Comparison of ENCODE assay signal across 18 cellular contexts in the genomic region with DNA sequence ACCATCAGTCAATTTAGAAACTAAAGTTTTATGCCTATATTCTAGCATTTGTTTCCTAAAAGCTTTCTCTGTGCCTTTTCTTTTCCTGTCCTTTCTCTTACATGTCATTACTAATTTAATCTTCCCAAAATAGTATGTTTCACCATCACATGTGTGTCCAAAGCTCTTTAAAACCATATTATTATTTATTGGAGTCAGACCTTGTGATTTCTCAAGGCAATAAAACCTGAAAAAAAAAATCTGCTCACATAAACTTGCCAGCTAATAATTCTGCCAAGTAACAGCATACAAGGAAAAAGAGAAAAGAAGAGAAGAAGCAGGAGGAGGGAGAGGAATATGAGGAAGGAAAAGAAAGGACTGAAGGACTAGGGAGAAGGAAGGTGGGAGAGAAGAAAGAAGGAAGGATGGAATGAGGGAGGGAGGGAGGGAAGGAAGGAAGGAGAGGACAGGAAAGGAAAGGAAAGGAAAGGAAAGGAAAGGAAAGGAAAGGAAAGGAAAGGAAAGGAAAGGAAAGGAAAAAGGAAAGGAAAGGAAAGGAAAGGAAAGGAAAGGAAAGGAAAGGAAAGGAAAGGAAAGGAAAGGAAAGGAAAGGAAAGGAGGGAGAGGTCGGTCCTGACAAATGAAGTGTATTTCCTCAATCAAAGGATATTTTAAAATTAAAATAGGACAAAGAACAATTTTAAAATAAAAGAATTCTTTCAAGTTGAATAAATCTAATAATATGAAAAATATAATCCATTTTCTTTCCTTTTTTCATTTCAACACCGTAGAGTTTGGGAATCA.
"Had no signal": no experiment of that assay in that cellular context is flagged by ENCODE, and none has a peak within 500 bp of the region (broad histone marks: within the 10 kb centered on the region; RNA-seq: fewer than 3 reads in every experiment).

No MANE protein-coding gene starts in this region.

- H3K27me3 ChIP-seq: colonic mucosa, gastroesophageal sphincter, heart left ventricle, spleen had no signal

- H3K27ac ChIP-seq: colonic mucosa, psoas muscle, thoracic aorta had no signal

- DNase-seq: activated CD4-positive, alpha-beta T cell treated with anti-CD3 and anti-CD28 coated beads, Interleukin-2, amount 10 ng/mL, durations not matched to agents 24 days and 14 days; activated CD8-positive, alpha-beta T cell treated with anti-CD3 and anti-CD28 coated beads for 36 hours; activated naive CD4-positive, alpha-beta T cell treated with Interleukin-2 at 50 U/mL for 16 hours; activated naive CD8-positive, alpha-beta T cell treated with anti-CD3 and anti-CD28 coated beads, Interleukin-2, amount 10 ng/mL, durations not matched to agents 7 days and 5 days; activated T-cell treated with anti-CD3 and anti-CD28 coated beads, Interleukin-2, amount 50 U/mL, for 1 hour; colonic mucosa; heart left ventricle; kidney; midbrain; psoas muscle; right cardiac atrium; spleen; stimulated activated CD4-positive, alpha-beta T cell treated with anti-CD3 and anti-CD28 coated beads, Interleukin-4, amount 100 ng/mL, for 4 hours had no signal

- FAIRE-seq: endometrium, kidney had no signal

- ATAC-seq: activated CD8-positive, alpha-beta T cell treated with anti-CD3 and anti-CD28 coated beads for 36 hours; gastroesophageal sphincter; heart left ventricle; left lobe of liver; psoas muscle; right cardiac atrium; stimulated activated memory B cell treated with anti-CD40 and anti-IgM and Interleukin-4, amounts not matched to agents 10 μg/mL and 1 μg/mL and 100 μg/mL, for 72 hours had no signal

- H3K9me3 ChIP-seq: colonic mucosa, gastroesophageal sphincter, heart left ventricle, psoas muscle, spleen, thoracic aorta had no signal

- H3K4me1 ChIP-seq: colonic mucosa, psoas muscle had no signal

- H3K4me3 ChIP-seq: colonic mucosa, gastroesophageal sphincter, heart left ventricle, psoas muscle, spleen, thoracic aorta had no signal
